In genomic region chr19:10269333-10270179, GRCh38 we compare ENCODE assay signal across 1 cellular context.
A peak's percentile ranks its signal among the peaks of the same experiment; 100 is the strongest.
TF ChIP-seq lines count a peak whose summit lies in the region.

No MANE protein-coding gene starts in this region.

TF ChIP-seq in H1, 55 proteins besides CTCF, POLR2A, EP300 and RAD21:
- TF ChIP-seq CEBPB (IDR thresholded peaks at IDR 0.05; ENCODE audit: low read depth, low read length) (no peak), BRCA1 (IDR thresholded peaks at IDR 0.05; ENCODE audit: low read depth, low read length) (no peak), JUND (IDR thresholded peaks at IDR 0.05; ENCODE audit: low read length) (no peak), SAP30 (IDR thresholded peaks at IDR 0.05; ENCODE audit: insufficient read depth, insufficient replicate concordance, low read length) (no peak), TEAD4 (IDR thresholded peaks at IDR 0.05; ENCODE audit: low read depth, low read length) (no peak), TAF1 (IDR thresholded peaks at IDR 0.05; ENCODE audit: low read depth, low read length) (no peak), PHF8 (conservative IDR thresholded peaks at IDR 0.05; ENCODE audit: low read depth, low read length) (no peak), ZNF274 (IDR thresholded peaks at IDR 0.05; ENCODE audit: borderline replicate concordance, extremely low read depth, low read length) (no peak), NRF1 (IDR thresholded peaks at IDR 0.05; ENCODE audit: low read depth, low read length) (no peak), USF2 (IDR thresholded peaks at IDR 0.05; ENCODE audit: low read length) (no peak), KDM4A (IDR thresholded peaks at IDR 0.05; ENCODE audit: low read depth, low read length, severe bottlenecking) (peak; percentile 36), SIRT6 (IDR thresholded peaks at IDR 0.05; ENCODE audit: low read length) (no peak), ASH2L (IDR thresholded peaks at IDR 0.05; ENCODE audit: low read length) (no peak), BCL11A (IDR thresholded peaks at IDR 0.05; ENCODE audit: low read depth in 2 of 2, low read length in 2 of 2) (no peak), ATF2 (IDR thresholded peaks at IDR 0.05; ENCODE audit: low read length) (no peak), FOSL1 (IDR thresholded peaks at IDR 0.05; ENCODE audit: insufficient read depth, low read depth, low read length) (no peak), CTBP2 (IDR thresholded peaks at IDR 0.05; ENCODE audit: borderline replicate concordance, insufficient read depth, insufficient read length, low read length) (no peak), POLR2AphosphoS5 (IDR thresholded peaks at IDR 0.05; ENCODE audit: low read depth, low read length) (no peak), GABPA (IDR thresholded peaks at IDR 0.05; ENCODE audit: borderline replicate concordance, insufficient read depth, low read length) (0 out of 2 replicates have a peak, but pooled peaks have one; percentile 16), HDAC6 (IDR thresholded peaks at IDR 0.05; ENCODE audit: low read depth, low read length) (no peak), HDAC2 (IDR thresholded peaks at IDR 0.05; ENCODE audit: borderline replicate concordance in 1 of 2, low read depth in 2 of 2, low read length in 2 of 2) (peak; percentile 31 to 47; a peak in 1 of 4 replicates), RXRA (IDR thresholded peaks at IDR 0.05; ENCODE audit: insufficient read depth, low read depth, low read length) (no peak), TAF7 (optimal IDR thresholded peaks at IDR 0.05; ENCODE audit: borderline replicate concordance, low read depth, low read length) (peak; percentile 33), EZH2 (IDR thresholded peaks at IDR 0.05; ENCODE audit: low read depth, low read length, severe bottlenecking) (peak; percentile 33), SUZ12 (IDR thresholded peaks at IDR 0.05; ENCODE audit: low read length) (peak; percentile 46; the same call in 1 of the 2 replicates), POU5F1 (IDR thresholded peaks at IDR 0.05; ENCODE audit: low read depth, low read length) (no peak), EGR1 (IDR thresholded peaks at IDR 0.05; ENCODE audit: borderline replicate concordance, low read depth, low read length) (no peak), RBBP5 (IDR thresholded peaks at IDR 0.05; ENCODE audit: borderline replicate concordance, low read depth, low read length) (no peak), E2F6 (IDR thresholded peaks at IDR 0.05) (no peak), CHD1 (IDR thresholded peaks at IDR 0.05; ENCODE audit: low read depth, low read length) (no peak), SP4 (IDR thresholded peaks at IDR 0.05; ENCODE audit: low read length) (no peak), TBP (IDR thresholded peaks at IDR 0.05; ENCODE audit: low read depth, low read length) (no peak), SP1 (IDR thresholded peaks at IDR 0.05; ENCODE audit: low read depth, low read length) (no peak), SIN3A (conservative IDR thresholded peaks at IDR 0.05 in 1 of 2, IDR thresholded peaks at IDR 0.05 in 1 of 2; ENCODE audit: low read depth in 1 of 2, low read length in 2 of 2) (peak in 1 of 2 experiments; percentile 48; a peak in 1 of 4 replicates), MAFK (IDR thresholded peaks at IDR 0.05; ENCODE audit: low read depth, low read length) (no peak), YY1 (IDR thresholded peaks at IDR 0.05; ENCODE audit: low read depth, low read length) (peak; percentile 68; the same call in 1 of the 2 replicates), SIX5 (IDR thresholded peaks at IDR 0.05; ENCODE audit: low read depth, low read length) (no peak), TCF12 (IDR thresholded peaks at IDR 0.05; ENCODE audit: low read depth, low read length) (no peak), KDM1A (IDR thresholded peaks at IDR 0.05; ENCODE audit: borderline replicate concordance, low read length) (peak; percentile 78; the same call in 1 of the 2 replicates), SP2 (IDR thresholded peaks at IDR 0.05; ENCODE audit: low read length) (no peak), MAX (IDR thresholded peaks at IDR 0.05) (peak; percentile 71; the same call in 1 of the 2 replicates), ATF3 (IDR thresholded peaks at IDR 0.05; ENCODE audit: insufficient read depth, low read depth, low read length) (peak; percentile 51), CHD7 (IDR thresholded peaks at IDR 0.05; ENCODE audit: insufficient replicate concordance, low read length) (no peak), NANOG (IDR thresholded peaks at IDR 0.05; ENCODE audit: insufficient read depth, low read depth, low read length, poor library complexity, severe bottlenecking) (peak; percentile 30), JUN (IDR thresholded peaks at IDR 0.05; ENCODE audit: low read depth, low read length) (no peak), KDM5A (IDR thresholded peaks at IDR 0.05; ENCODE audit: low read length) (no peak), CHD2 (IDR thresholded peaks at IDR 0.05; ENCODE audit: low read length) (no peak), GTF2F1 (IDR thresholded peaks at IDR 0.05; ENCODE audit: borderline replicate concordance, low read depth, low read length) (no peak), RFX5 (IDR thresholded peaks at IDR 0.05; ENCODE audit: borderline replicate concordance, low read depth, low read length) (0 out of 2 replicates have a peak, but pooled peaks have one; percentile 10), BACH1 (IDR thresholded peaks at IDR 0.05; ENCODE audit: low read length) (peak; percentile 71; the same call in 1 of the 2 replicates)
